In genomic region chr13:97434417-97435296, GRCh38 we compare ENCODE assay signal across 8 cellular contexts. TPM values are rescaled to one million over a fixed set of nuclear protein-coding genes. Genes with fewer than 3 reads are reported as not detected.
DNase-seq lines count a peak whose midpoint lies in the region; ATAC-seq and TF ChIP-seq lines count a peak whose summit lies in the region.

No MANE protein-coding gene starts in this region.

- POLR2A ChIA-PET in GM10248 (lab: Yijun Ruan, JAX) = interaction anchor here (0.7 kb wide), 1 partner anchor 28 kb away, joined by 4 read pairs; no protein-coding TSS in a partner anchor

- ATAC-seq in HG02852 (IDR thresholded peaks at IDR 0.05; ENCODE audit: unreplicated experiment) (peak; percentile 5), Right ventricle myocardium superior (ENCODE audit: poor library complexity) (no peak), upper lobe of right lung (no peak)

- TF ChIP-seq CTCF in GM10248 (IDR thresholded peaks at IDR 0.05; ENCODE audit: control extremely low read depth, extremely low read depth, low read depth, missing control alignments) (no peak), upper lobe of right lung (IDR thresholded peaks at IDR 0.05) (no peak)

- intact Hi-C loops in Right ventricle myocardium superior (cut with DNase I) (loop anchor here (5.0 kb wide), 1 partner anchor 322 kb away; no protein-coding TSS in a partner anchor), posterior cingulate gyrus (cut with DNase I) (loop anchor here (5.0 kb wide), 3 partner anchors 62 to 322 kb away; partner anchors contain the start of gene MBNL2), upper lobe of right lung (cut with DNase I) (no loop called here)

- no peaks in the 10 kb centered on the region for H3K36me3 ChIP-seq in upper lobe of right lung

- peaks cover 33% of the 10 kb centered on the region for H3K4me1 ChIP-seq in upper lobe of right lung

- H3K27me3 ChIP-seq in upper lobe of right lung = no peaks in the 10 kb centered on the region

- H3K4me3 ChIP-seq in upper lobe of right lung = peak overlapping the region; percentile 85

- H3K27ac ChIP-seq in upper lobe of right lung = peak overlapping the region; percentile 80

- CTCF ChIA-PET in GM10248 (lab: Yijun Ruan, JAX) = interaction anchor here (0.9 to 3.8 kb wide), 4 partner anchors 9 to 25 kb away, joined by 3 to 11 read pairs (median 4); no protein-coding TSS in a partner anchor

- no peaks in the 10 kb centered on the region for H3K9me3 ChIP-seq in upper lobe of right lung

- DNase-seq in GM10248 (ENCODE audit: extremely low spot score) (peak; percentile 11), OCI-M1 (lab: John Stamatoyannopoulos, UW) (peak; percentile 73), Right ventricle myocardium superior (peak; percentile 62), posterior cingulate gyrus (peak in 9 of 10 donors; percentile 21 to 86 (median 42)), upper lobe of right lung (peak; percentile 71), OCI-M2 (lab: John Stamatoyannopoulos, UW; ENCODE audit: unreplicated experiment) (no peak)
- DNase-seq in activated naive CD4-positive, alpha-beta T cell treated with Interleukin-2 at 50 U/mL for 16 hours = peak; percentile 37

RNA-seq across cellular contexts. Expression of gene RAP2A, which starts 0.7 kb away (rescaled TPM):
- total RNA-seq in Right ventricle myocardium superior (12.1 TPM), upper lobe of right lung (60.5 TPM)
